Comparison of ENCODE assay signal across 23 cellular contexts in genomic region chr2:12612168-12612567, GRCh38.
"Had no signal": no experiment of that assay in that cellular context is flagged by ENCODE, and none has a peak within 500 bp of the region (broad histone marks: within the 10 kb centered on the region; RNA-seq: fewer than 3 reads in every experiment).

No MANE protein-coding gene starts in this region.

- H3K4me1 ChIP-seq: Peyer's patch had no signal

- H3K27me3 Mint-ChIP-seq: activated CD4-positive, alpha-beta T cell treated with anti-CD3 and anti-CD28 coated beads for 36 hours; activated naive CD8-positive, alpha-beta T cell treated with anti-CD3 and anti-CD28 coated beads for 36 hours had no signal

- ATAC-seq: activated CD4-positive, alpha-beta T cell treated with anti-CD3 and anti-CD28 coated beads for 36 hours; activated T-cell treated with anti-CD3 and anti-CD28 coated beads, Interleukin-2, amount 50 U/mL, for 72 hours; WTC11 had no signal

- DNase-seq: activated CD4-positive, alpha-beta memory T cell treated with anti-CD3 and anti-CD28 coated beads, Interleukin-2, amount 10 ng/mL, durations not matched to agents 7 days and 5 days; activated CD4-positive, alpha-beta T cell treated with anti-CD3 and anti-CD28 coated beads for 36 hours; activated CD4-positive, alpha-beta T cell treated with anti-CD3 and anti-CD28 coated beads, Interleukin-2, amount 50 U/mL, for 1 hour; activated gamma-delta T cell treated with Interleukin-2 at 50 U/mL for 16 hours; activated naive CD4-positive, alpha-beta T cell treated with anti-CD3 and anti-CD28 coated beads, Interleukin-2, amount 10 ng/mL, durations not matched to agents 7 days and 5 days; activated naive CD8-positive, alpha-beta T cell treated with anti-CD3 and anti-CD28 coated beads for 36 hours; activated T-cell treated with anti-CD3 and anti-CD28 coated beads, Interleukin-2, amount 50 U/mL, for 72 hours; cerebellar nuclear complex; MM.1S; NCI-H1105; NCI-H1436; NCI-H2029 treated with DMSO at 0.1 percent for 48 hours; NCI-H345; NCI-H510A; NCI-H526 treated with DMSO at 0.1 percent for 48 hours; NCI-H82; Peyer's patch; SHP77; T-helper 9 cell had no signal

- H3K4me3 ChIP-seq: Peyer's patch, SJSA1 had no signal

- H3K27ac ChIP-seq: Peyer's patch, SJSA1 had no signal

- H3K9me3 Mint-ChIP-seq: activated CD4-positive, alpha-beta memory T cell treated with anti-CD3 and anti-CD28 coated beads, Interleukin-2, amount 10 ng/mL, durations not matched to agents 7 days and 5 days; T-helper 1 cell treated with Interleukin-12 subunit alpha and Interleukin-12 subunit beta and Interleukin-4 antibody, amounts not matched to agents 30 μg/mL and 1 μg/mL, for 36 hours; WTC11 had no signal

- H3K4me3 Mint-ChIP-seq: activated CD4-positive, alpha-beta memory T cell treated with anti-CD3 and anti-CD28 coated beads, Interleukin-2, amount 10 ng/mL, durations not matched to agents 7 days and 5 days; activated CD4-positive, alpha-beta T cell treated with anti-CD3 and anti-CD28 coated beads for 36 hours; activated naive CD4-positive, alpha-beta T cell treated with anti-CD3 and anti-CD28 coated beads, Interleukin-2, amount 10 ng/mL, durations not matched to agents 7 days and 5 days; activated naive CD8-positive, alpha-beta T cell treated with anti-CD3 and anti-CD28 coated beads for 36 hours; activated T-cell treated with anti-CD3 and anti-CD28 coated beads, Interleukin-2, amount 50 U/mL, for 72 hours; T-helper 1 cell treated with Interleukin-12 subunit alpha and Interleukin-12 subunit beta and Interleukin-4 antibody, amounts not matched to agents 30 μg/mL and 1 μg/mL, for 36 hours; WTC11 had no signal

- H3K36me3 Mint-ChIP-seq: activated naive CD8-positive, alpha-beta T cell treated with anti-CD3 and anti-CD28 coated beads for 36 hours; WTC11 had no signal

- H3K36me3 ChIP-seq: Peyer's patch, SJSA1 had no signal

- H3K27ac Mint-ChIP-seq: activated CD4-positive, alpha-beta memory T cell treated with anti-CD3 and anti-CD28 coated beads, Interleukin-2, amount 10 ng/mL, durations not matched to agents 7 days and 5 days; activated CD4-positive, alpha-beta T cell treated with anti-CD3 and anti-CD28 coated beads for 36 hours; activated naive CD4-positive, alpha-beta T cell treated with anti-CD3 and anti-CD28 coated beads, Interleukin-2, amount 10 ng/mL, durations not matched to agents 7 days and 5 days; activated naive CD8-positive, alpha-beta T cell treated with anti-CD3 and anti-CD28 coated beads for 36 hours; activated T-cell treated with anti-CD3 and anti-CD28 coated beads, Interleukin-2, amount 50 U/mL, for 72 hours; activated T-helper 2 cell treated with anti-CD3 and anti-CD28 coated beads, Interferon-gamma antibody, Interleukin-2, Interleukin-4, amounts not matched to agents 10 μg/mL and 5 μg/mL and 100 μg/mL, durations not matched to agents 14 hours and 24 hours and 36 hours; T-helper 1 cell treated with Interleukin-12 subunit alpha and Interleukin-12 subunit beta and Interleukin-4 antibody, amounts not matched to agents 30 μg/mL and 1 μg/mL, for 36 hours; WTC11 had no signal

- H3K9me3 ChIP-seq: Peyer's patch, SJSA1 had no signal

- H3K27me3 ChIP-seq: Peyer's patch, SJSA1 had no signal
